In the genomic region with DNA sequence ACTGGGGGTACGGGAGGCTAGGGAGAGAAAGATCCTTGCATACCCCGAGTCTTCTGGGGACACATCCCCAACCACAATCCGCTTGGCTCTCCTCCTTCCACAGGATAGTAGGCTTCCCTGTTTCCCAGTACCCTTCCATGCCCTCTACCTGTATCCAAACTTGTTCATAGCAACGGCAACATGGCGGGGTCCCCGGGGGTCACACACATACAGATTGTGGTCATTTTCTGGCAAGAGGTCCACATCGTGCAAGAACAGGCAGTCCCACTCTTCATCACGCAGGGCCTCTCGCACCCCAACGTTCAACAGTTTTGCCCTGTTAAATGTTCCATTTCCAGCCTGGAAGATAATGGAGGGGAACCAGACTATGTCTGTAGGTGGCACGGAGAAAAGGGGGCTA, we compare ENCODE assay signal across 15 cellular contexts. TPM values are rescaled to one million over a fixed set of nuclear protein-coding genes. Genes with fewer than 3 reads are reported as not detected.
DNase-seq lines count a peak whose midpoint lies in the region; ATAC-seq and TF ChIP-seq lines count a peak whose summit lies in the region.
"Had no signal": no experiment of that assay in that cellular context is flagged by ENCODE, and none has a peak within 500 bp of the region (broad histone marks: within the 10 kb centered on the region; RNA-seq: fewer than 3 reads in every experiment).

No MANE protein-coding gene starts in this region.

- no peaks in the 10 kb centered on the region for H3K27me3 ChIP-seq in brain microvascular endothelial cell (replicated peaks)
- H3K27me3 ChIP-seq in suprapubic skin, result no peaks in the 10 kb centered on the region

- no peak for ATAC-seq in activated naive CD4-positive, alpha-beta T cell treated with anti-CD3 and anti-CD28 coated beads, Interleukin-2, amount 50 U/mL, for 72 hours
- ATAC-seq in natural killer cell treated with Interleukin-12 subunit alpha and Interleukin-12 subunit beta and Interleukin-15 and Interleukin-18, amount 100 ng/mL, for 72 hours, result no peak
- ATAC-seq: A549 had no signal

- TF ChIP-seq CTCF in brain microvascular endothelial cell (IDR thresholded peaks at IDR 0.05; ENCODE audit: low read depth, low read length, missing control alignments) (no peak), suprapubic skin (IDR thresholded peaks at IDR 0.05) (no peak), nephron progenitor cell (IDR thresholded peaks at IDR 0.05) (no peak)

- DNase-seq in activated naive CD4-positive, alpha-beta T cell treated with anti-CD3 and anti-CD28 coated beads, Interleukin-2, amount 50 U/mL, for 72 hours (ENCODE audit: low spot score in 2 of 2), result no peak
- DNase-seq in activated naive CD4-positive, alpha-beta T cell (lab: John Stamatoyannopoulos, UW), result no peak
- DNase-seq in brain microvascular endothelial cell (no peak), suprapubic skin (ENCODE audit: low spot score in 2 of 2) (no peak), nephron progenitor cell (no peak), NCI-H2171 (lab: John Stamatoyannopoulos, UW) (no peak), NCI-H1930 (lab: John Stamatoyannopoulos, UW) (no peak)
- DNase-seq in natural killer cell treated with Interleukin-12 subunit alpha and Interleukin-12 subunit beta and Interleukin-15 and Interleukin-18, amount 100 ng/mL, for 72 hours (ENCODE audit: low spot score), result no peak
- DNase-seq: activated CD4-positive, alpha-beta T cell treated with anti-CD3 and anti-CD28 coated beads, Interleukin-2, amount 10 ng/mL, durations not matched to agents 7 days and 5 days; foreskin melanocyte; mesendoderm; NCI-H1694; NCI-H446 had no signal

- TF ChIP-seq EP300 in suprapubic skin (IDR thresholded peaks at IDR 0.05), result no peak

- H3K36me3 Mint-ChIP-seq in activated naive CD4-positive, alpha-beta T cell treated with anti-CD3 and anti-CD28 coated beads, Interleukin-2, amount 50 U/mL, for 72 hours, result peaks cover 41 to 61% of the 10 kb centered on the region in 2 donors
- peaks cover 33% of the 10 kb centered on the region for H3K36me3 Mint-ChIP-seq in natural killer cell treated with Interleukin-12 subunit alpha and Interleukin-12 subunit beta and Interleukin-15 and Interleukin-18, amount 100 ng/mL, for 72 hours
- peaks cover 44% of the 10 kb centered on the region for H3K36me3 Mint-ChIP-seq in nephron progenitor cell (ENCODE audit: low read depth)

- H3K4me3 ChIP-seq in brain microvascular endothelial cell (ENCODE audit: low read depth, low read length) (no peak overlapping the region), suprapubic skin (no peak overlapping the region)
- H3K4me3 ChIP-seq: A549, smooth muscle cell had no signal

- H3K4me3 Mint-ChIP-seq in natural killer cell treated with Interleukin-12 subunit alpha and Interleukin-12 subunit beta and Interleukin-15 and Interleukin-18, amount 100 ng/mL, for 72 hours, result no peak overlapping the region
- H3K4me3 Mint-ChIP-seq in nephron progenitor cell, result no peak overlapping the region
- H3K4me3 Mint-ChIP-seq: activated CD4-positive, alpha-beta T cell treated with anti-CD3 and anti-CD28 coated beads, Interleukin-2, amount 10 ng/mL, durations not matched to agents 7 days and 5 days had no signal

- H3K27ac Mint-ChIP-seq in activated naive CD4-positive, alpha-beta T cell treated with anti-CD3 and anti-CD28 coated beads, Interleukin-2, amount 50 U/mL, for 72 hours, result peak overlapping the region; percentile 61 to 94
- peak overlapping the region; percentile 49 to 96 for H3K27ac Mint-ChIP-seq in natural killer cell treated with Interleukin-12 subunit alpha and Interleukin-12 subunit beta and Interleukin-15 and Interleukin-18, amount 100 ng/mL, for 72 hours
- H3K27ac Mint-ChIP-seq in nephron progenitor cell, result no peak overlapping the region
- H3K27ac Mint-ChIP-seq: activated CD4-positive, alpha-beta T cell treated with anti-CD3 and anti-CD28 coated beads, Interleukin-2, amount 10 ng/mL, durations not matched to agents 7 days and 5 days had no signal

- H3K4me1 Mint-ChIP-seq in natural killer cell treated with Interleukin-12 subunit alpha and Interleukin-12 subunit beta and Interleukin-15 and Interleukin-18, amount 100 ng/mL, for 72 hours (ENCODE audit: low read depth in 2 of 2), result peaks cover 46 to 67% of the 10 kb centered on the region in 2 donors
- peaks cover 31% of the 10 kb centered on the region for H3K4me1 Mint-ChIP-seq in nephron progenitor cell

- H3K4me1 ChIP-seq in suprapubic skin, result peaks cover 51% of the 10 kb centered on the region

- H3K27ac ChIP-seq in brain microvascular endothelial cell, result peak overlapping the region; percentile 84
- peak overlapping the region; percentile 54 for H3K27ac ChIP-seq in suprapubic skin
- H3K27ac ChIP-seq: A549 had no signal

- no peaks in the 10 kb centered on the region for H3K9me3 Mint-ChIP-seq in activated naive CD4-positive, alpha-beta T cell treated with anti-CD3 and anti-CD28 coated beads, Interleukin-2, amount 50 U/mL, for 72 hours
- no peaks in the 10 kb centered on the region for H3K9me3 Mint-ChIP-seq in natural killer cell treated with Interleukin-12 subunit alpha and Interleukin-12 subunit beta and Interleukin-15 and Interleukin-18, amount 100 ng/mL, for 72 hours
- H3K9me3 Mint-ChIP-seq in nephron progenitor cell, result no peaks in the 10 kb centered on the region
- H3K9me3 Mint-ChIP-seq: activated CD4-positive, alpha-beta T cell treated with anti-CD3 and anti-CD28 coated beads, Interleukin-2, amount 10 ng/mL, durations not matched to agents 7 days and 5 days had no signal

- H3K36me3 ChIP-seq in brain microvascular endothelial cell (replicated peaks), result peaks cover 49% of the 10 kb centered on the region
- peaks cover 67% of the 10 kb centered on the region for H3K36me3 ChIP-seq in suprapubic skin

- WGBS in suprapubic skin, result 92% methylated on average over 11 of the region's 11 CpGs

- in situ Hi-C loops in brain microvascular endothelial cell (cut with HindIII; ENCODE audit: low pct_ligation_motif_present, low sequenced_read_pairs), result no loop called here

- H3K9me3 ChIP-seq in suprapubic skin, result no peaks in the 10 kb centered on the region
- H3K9me3 ChIP-seq: A549 had no signal

- no peaks in the 10 kb centered on the region for H3K27me3 Mint-ChIP-seq in natural killer cell treated with Interleukin-12 subunit alpha and Interleukin-12 subunit beta and Interleukin-15 and Interleukin-18, amount 100 ng/mL, for 72 hours
- no peaks in the 10 kb centered on the region for H3K27me3 Mint-ChIP-seq in nephron progenitor cell (ENCODE audit: low read depth, poor library complexity)
- H3K27me3 Mint-ChIP-seq: activated CD4-positive, alpha-beta T cell treated with anti-CD3 and anti-CD28 coated beads, Interleukin-2, amount 10 ng/mL, durations not matched to agents 7 days and 5 days had no signal

- no peak for TF ChIP-seq POLR2A in suprapubic skin (IDR thresholded peaks at IDR 0.05)

RNA-seq across cellular contexts. Expression of gene B4GALT3, which starts 3.6 kb away (rescaled TPM):
- 10 to 100 TPM; 39.0 to 92.4 TPM for total RNA-seq in activated naive CD4-positive, alpha-beta T cell treated with anti-CD3 and anti-CD28 coated beads, Interleukin-2, amount 50 U/mL, for 72 hours
- 10 to 100 TPM; 61.7 to 75.0 TPM for total RNA-seq in natural killer cell treated with Interleukin-12 subunit alpha and Interleukin-12 subunit beta and Interleukin-15 and Interleukin-18, amount 100 ng/mL, for 72 hours
- 10 to 100 TPM; 26.9 to 36.6 (median 30.0) TPM for total RNA-seq in suprapubic skin

RNA-seq across cellular contexts. Expression of gene PPOX, which starts 7.5 kb away (rescaled TPM):
- 10 to 100 TPM; 28.2 to 41.0 TPM for total RNA-seq in activated naive CD4-positive, alpha-beta T cell treated with anti-CD3 and anti-CD28 coated beads, Interleukin-2, amount 50 U/mL, for 72 hours
- total RNA-seq in natural killer cell treated with Interleukin-12 subunit alpha and Interleukin-12 subunit beta and Interleukin-15 and Interleukin-18, amount 100 ng/mL, for 72 hours, result 10 to 100 TPM; 25.7 to 30.3 TPM
- total RNA-seq in suprapubic skin, result 10 to 100 TPM; 22.2 to 75.2 (median 37.2) TPM

RNA-seq across cellular contexts. Expression of gene USP21, which starts 14.4 kb away (rescaled TPM):
- total RNA-seq in activated naive CD4-positive, alpha-beta T cell treated with anti-CD3 and anti-CD28 coated beads, Interleukin-2, amount 50 U/mL, for 72 hours, result 10 to 100 TPM; 30.3 to 60.3 TPM
- 10 to 100 TPM; 21.2 to 29.0 TPM for total RNA-seq in natural killer cell treated with Interleukin-12 subunit alpha and Interleukin-12 subunit beta and Interleukin-15 and Interleukin-18, amount 100 ng/mL, for 72 hours
- total RNA-seq in suprapubic skin, result 10 to 100 TPM; 18.7 to 37.0 (median 28.8) TPM

RNA-seq across cellular contexts. Expression of gene UFC1, which starts 19.9 kb away (rescaled TPM):
- total RNA-seq in activated naive CD4-positive, alpha-beta T cell treated with anti-CD3 and anti-CD28 coated beads, Interleukin-2, amount 50 U/mL, for 72 hours, result 100 to 1,000 TPM in 1 of 2 donors, 10 to 100 TPM in 1; 95.8 to 239 TPM
- 100 to 1,000 TPM; 100 to 114 TPM for total RNA-seq in natural killer cell treated with Interleukin-12 subunit alpha and Interleukin-12 subunit beta and Interleukin-15 and Interleukin-18, amount 100 ng/mL, for 72 hours
- total RNA-seq in suprapubic skin, result 10 to 100 TPM; 44.2 to 98.8 (median 80.2) TPM

RNA-seq across cellular contexts. Expression of gene ADAMTS4, which starts 25.1 kb away (rescaled TPM):
- 1 to 10 TPM; 2.7 to 4.2 TPM for total RNA-seq in activated naive CD4-positive, alpha-beta T cell treated with anti-CD3 and anti-CD28 coated beads, Interleukin-2, amount 50 U/mL, for 72 hours
- total RNA-seq in natural killer cell treated with Interleukin-12 subunit alpha and Interleukin-12 subunit beta and Interleukin-15 and Interleukin-18, amount 100 ng/mL, for 72 hours, result under 1 TPM; 0.43 to 0.89 TPM
- total RNA-seq in suprapubic skin, result 1 to 10 TPM in 3 of 4 donors, under 1 TPM in 1; 0.93 to 9.9 (median 6.3) TPM
